Comparison of ENCODE assay signal across 13 cellular contexts in genomic region chr19:19486343-19487076, GRCh38. TPM values are rescaled to one million over a fixed set of nuclear protein-coding genes. Genes with fewer than 3 reads are reported as not detected.
DNase-seq lines count a peak whose midpoint lies in the region; ATAC-seq and TF ChIP-seq lines count a peak whose summit lies in the region.
"Had no signal": no experiment of that assay in that cellular context is flagged by ENCODE, and none has a peak within 500 bp of the region (broad histone marks: within the 10 kb centered on the region; RNA-seq: fewer than 3 reads in every experiment).

No MANE protein-coding gene starts in this region.

- peaks cover 52% of the 10 kb centered on the region for H3K4me1 Mint-ChIP-seq in activated T-cell treated with anti-CD3 and anti-CD28 coated beads, Interleukin-2, amount 50 U/mL, for 72 hours (ENCODE audit: low read depth)
- peaks cover 58% of the 10 kb centered on the region for H3K4me1 Mint-ChIP-seq in activated T-cell treated with anti-CD3 and anti-CD28 coated beads, Interleukin-2, amount 50 U/mL, for 4 hours (ENCODE audit: low read depth)
- H3K4me1 Mint-ChIP-seq in WTC11 (peaks cover 59% of the 10 kb centered on the region), glutamatergic neuron (ENCODE audit: low read depth, unreplicated experiment) (peaks cover 63% of the 10 kb centered on the region)
- peaks cover 77% of the 10 kb centered on the region for H3K4me1 Mint-ChIP-seq in stimulated activated memory B cell treated with anti-CD40 and anti-IgM and Interleukin-4, amounts not matched to agents 10 μg/mL and 1 μg/mL and 100 μg/mL, for 72 hours

- CTCF ChIA-PET in WTC11 (lab: Charles Lee), result interaction anchor here (1.6 to 2.5 kb wide), 2 partner anchors 11 to 120 kb away, joined by 7 to 10 read pairs; no protein-coding TSS in a partner anchor

- H3K36me3 Mint-ChIP-seq in activated T-cell treated with anti-CD3 and anti-CD28 coated beads, Interleukin-2, amount 50 U/mL, for 72 hours (ENCODE audit: insufficient read depth in 2 of 2), result peaks cover 0 to 7% of the 10 kb centered on the region in 2 donors
- H3K36me3 Mint-ChIP-seq in activated T-cell treated with anti-CD3 and anti-CD28 coated beads, Interleukin-2, amount 50 U/mL, for 4 hours (ENCODE audit: insufficient read depth), result peaks cover 7% of the 10 kb centered on the region
- H3K36me3 Mint-ChIP-seq in WTC11 (peaks cover 8% of the 10 kb centered on the region), glutamatergic neuron (ENCODE audit: unreplicated experiment) (no peaks in the 10 kb centered on the region)
- peaks cover 13% of the 10 kb centered on the region for H3K36me3 Mint-ChIP-seq in stimulated activated memory B cell treated with anti-CD40 and anti-IgM and Interleukin-4, amounts not matched to agents 10 μg/mL and 1 μg/mL and 100 μg/mL, for 72 hours

- peak overlapping the region; percentile 24 for H3K27ac Mint-ChIP-seq in activated T-cell treated with anti-CD3 and anti-CD28 coated beads, Interleukin-2, amount 50 U/mL, for 72 hours
- H3K27ac Mint-ChIP-seq in WTC11 (peak overlapping the region; percentile 76; the same call in 1 of the 2 replicates), glutamatergic neuron (ENCODE audit: unreplicated experiment) (peak overlapping the region; percentile 100)
- peak overlapping the region; percentile 89 for H3K27ac Mint-ChIP-seq in stimulated activated memory B cell treated with anti-CD40 and anti-IgM and Interleukin-4, amounts not matched to agents 10 μg/mL and 1 μg/mL and 100 μg/mL, for 72 hours

- H3K9me3 Mint-ChIP-seq in activated T-cell treated with anti-CD3 and anti-CD28 coated beads, Interleukin-2, amount 50 U/mL, for 72 hours, result no peaks in the 10 kb centered on the region
- H3K9me3 Mint-ChIP-seq in activated T-cell treated with anti-CD3 and anti-CD28 coated beads, Interleukin-2, amount 50 U/mL, for 4 hours, result no peaks in the 10 kb centered on the region
- H3K9me3 Mint-ChIP-seq in WTC11 (no peaks in the 10 kb centered on the region), glutamatergic neuron (ENCODE audit: unreplicated experiment) (peaks cover 32% of the 10 kb centered on the region)
- no peaks in the 10 kb centered on the region for H3K9me3 Mint-ChIP-seq in stimulated activated memory B cell treated with anti-CD40 and anti-IgM and Interleukin-4, amounts not matched to agents 10 μg/mL and 1 μg/mL and 100 μg/mL, for 72 hours

- ATAC-seq in activated T-cell treated with anti-CD3 and anti-CD28 coated beads, Interleukin-2, amount 50 U/mL, for 72 hours (replicated peaks in 1 of 2), result no peak
- no peak for ATAC-seq in activated T-cell treated with anti-CD3 and anti-CD28 coated beads, Interleukin-2, amount 50 U/mL, for 4 hours
- ATAC-seq in WTC11, result no peak
- no peak for ATAC-seq in stimulated activated memory B cell treated with anti-CD40 and anti-IgM and Interleukin-4, amounts not matched to agents 10 μg/mL and 1 μg/mL and 100 μg/mL, for 72 hours

- DNase-seq in activated T-cell treated with anti-CD3 and anti-CD28 coated beads, Interleukin-2, amount 50 U/mL, for 72 hours, result no peak
- no peak for DNase-seq in activated T-cell treated with anti-CD3 and anti-CD28 coated beads, Interleukin-2, amount 50 U/mL, for 4 hours
- DNase-seq in WTC11 (ENCODE audit: low spot score), result no peak
- no peak for DNase-seq in glutamatergic neuron
- DNase-seq in NCI-H748 treated with DMSO at 0.1 percent for 48 hours (lab: John Stamatoyannopoulos, UW), result no peak
- no peak for DNase-seq in medulla oblongata (ENCODE audit: extremely low spot score)
- no peak for DNase-seq in activated gamma-delta T cell treated with Interleukin-2 at 50 U/mL for 16 hours
- DNase-seq: activated CD4-positive, alpha-beta T cell treated with anti-CD3 and anti-CD28 coated beads, Interleukin-2, amount 50 U/mL, for 48 hours; NCI-H1417 treated with DMSO at 0.1 percent for 48 hours; SIG-M5; testis had no signal

- TF ChIP-seq CTCF in WTC11 (IDR thresholded peaks at IDR 0.05) (no peak), glutamatergic neuron (IDR thresholded peaks at IDR 0.05; ENCODE audit: partially characterized antibody, unreplicated experiment) (no peak)

- POLR2A ChIA-PET in WTC11 (lab: Charles Lee), result interaction anchor here (0.5 to 2.2 kb wide), 2 partner anchors 81 to 481 kb away, joined by 3 to 5 read pairs; partner anchors contain the start of gene GATAD2A

- H3K4me3 Mint-ChIP-seq in activated T-cell treated with anti-CD3 and anti-CD28 coated beads, Interleukin-2, amount 50 U/mL, for 72 hours, result no peak overlapping the region
- H3K4me3 Mint-ChIP-seq in activated T-cell treated with anti-CD3 and anti-CD28 coated beads, Interleukin-2, amount 50 U/mL, for 4 hours, result no peak overlapping the region
- H3K4me3 Mint-ChIP-seq in WTC11 (no peak overlapping the region), glutamatergic neuron (ENCODE audit: unreplicated experiment) (peak overlapping the region; percentile 87)
- H3K4me3 Mint-ChIP-seq in stimulated activated memory B cell treated with anti-CD40 and anti-IgM and Interleukin-4, amounts not matched to agents 10 μg/mL and 1 μg/mL and 100 μg/mL, for 72 hours, result no peak overlapping the region

- H3K27me3 Mint-ChIP-seq in activated T-cell treated with anti-CD3 and anti-CD28 coated beads, Interleukin-2, amount 50 U/mL, for 72 hours (ENCODE audit: low read depth), result no peaks in the 10 kb centered on the region
- no peaks in the 10 kb centered on the region for H3K27me3 Mint-ChIP-seq in activated T-cell treated with anti-CD3 and anti-CD28 coated beads, Interleukin-2, amount 50 U/mL, for 4 hours (ENCODE audit: low read depth)
- H3K27me3 Mint-ChIP-seq in WTC11 (ENCODE audit: low read depth) (no peaks in the 10 kb centered on the region), glutamatergic neuron (ENCODE audit: unreplicated experiment) (peaks cover 34% of the 10 kb centered on the region)
- no peaks in the 10 kb centered on the region for H3K27me3 Mint-ChIP-seq in stimulated activated memory B cell treated with anti-CD40 and anti-IgM and Interleukin-4, amounts not matched to agents 10 μg/mL and 1 μg/mL and 100 μg/mL, for 72 hours

TF ChIP-seq in WTC11, 78 proteins besides CTCF, POLR2A, EP300 and RAD21 (continues in another document):
- TF ChIP-seq IRF1 (CRISPR knock-in tag; IDR thresholded peaks at IDR 0.05), result no peak
- TF ChIP-seq NFE2L1 (CRISPR knock-in tag; IDR thresholded peaks at IDR 0.05), result no peak
- TF ChIP-seq ZNF396 (CRISPR knock-in tag; IDR thresholded peaks at IDR 0.05; ENCODE audit: borderline replicate concordance), result no peak
- TF ChIP-seq ZBTB21 (CRISPR knock-in tag; IDR thresholded peaks at IDR 0.05; ENCODE audit: borderline replicate concordance), result no peak
- no peak for TF ChIP-seq MAX (CRISPR knock-in tag; IDR thresholded peaks at IDR 0.05)
- TF ChIP-seq ZNF138 (CRISPR knock-in tag; conservative IDR thresholded peaks at IDR 0.05), result no peak

RNA-seq across cellular contexts. Expression of gene TSSK6, which starts 28.8 kb away (rescaled TPM):
- total RNA-seq in activated T-cell treated with anti-CD3 and anti-CD28 coated beads, Interleukin-2, amount 50 U/mL, for 72 hours, result 1 to 10 TPM; 5.0 to 5.6 TPM
- 1 to 10 TPM; 3.6 to 3.8 (median 3.8) TPM for total RNA-seq in activated T-cell treated with anti-CD3 and anti-CD28 coated beads, Interleukin-2, amount 50 U/mL, for 4 hours
- total RNA-seq in WTC11 (2021) (4.7 to 7.8 TPM (median 7.7 TPM) in 3 replicates), glutamatergic neuron (ENCODE audit: unreplicated experiment) (1.7 TPM)

RNA-seq across cellular contexts. Expression of gene NDUFA13, which starts 29.5 kb away (rescaled TPM):
- total RNA-seq in activated T-cell treated with anti-CD3 and anti-CD28 coated beads, Interleukin-2, amount 50 U/mL, for 72 hours, result 100 to 1,000 TPM; 229 to 263 TPM
- total RNA-seq in activated T-cell treated with anti-CD3 and anti-CD28 coated beads, Interleukin-2, amount 50 U/mL, for 4 hours, result 100 to 1,000 TPM; 431 to 445 (median 436) TPM
- 519 to 568 TPM (median 552 TPM) in 3 replicates for total RNA-seq in WTC11 (2021)
- 394 TPM for total RNA-seq in glutamatergic neuron (ENCODE audit: unreplicated experiment)

RNA-seq across cellular contexts. Expression of gene YJEFN3, which starts 42.2 kb away (rescaled TPM):
- total RNA-seq in activated T-cell treated with anti-CD3 and anti-CD28 coated beads, Interleukin-2, amount 50 U/mL, for 72 hours, result 10 to 100 TPM; 18.2 to 21.3 TPM
- 10 to 100 TPM; 10.6 to 13.7 (median 13.4) TPM for total RNA-seq in activated T-cell treated with anti-CD3 and anti-CD28 coated beads, Interleukin-2, amount 50 U/mL, for 4 hours
- total RNA-seq in WTC11 (2021), result 10.2 to 11.9 TPM (median 11.1 TPM) in 3 replicates
- total RNA-seq in glutamatergic neuron (ENCODE audit: unreplicated experiment), result 21.6 TPM

RNA-seq across cellular contexts. Expression of gene CILP2, which starts 51.6 kb away (rescaled TPM):
- total RNA-seq in activated T-cell treated with anti-CD3 and anti-CD28 coated beads, Interleukin-2, amount 50 U/mL, for 72 hours, result under 1 TPM; 0.44 to 0.86 TPM
- total RNA-seq in activated T-cell treated with anti-CD3 and anti-CD28 coated beads, Interleukin-2, amount 50 U/mL, for 4 hours, result under 1 TPM; 0.13 to 0.19 (median 0.18) TPM
- total RNA-seq in WTC11 (2021), result 7.9 to 10.6 TPM (median 10.1 TPM) in 3 replicates
- total RNA-seq in glutamatergic neuron (ENCODE audit: unreplicated experiment), result 40.9 TPM
- total RNA-seq: lung microvascular endothelial cell had no signal

Comparison
In these comparisons a context has a peak if more than half of its experiments do, and no peak if none do; other contexts are left out.
1. H3K27ac Mint-ChIP-seq: peak in every context shown above with its lines; median percentile 100 in glutamatergic neuron; 89 in stimulated activated memory B cell treated with anti-CD40 and anti-IgM and Interleukin-4, amounts not matched to agents 10 μg/mL and 1 μg/mL and 100 μg/mL, for 72 hours; 76 in WTC11; 24 in activated T-cell treated with anti-CD3 and anti-CD28 coated beads, Interleukin-2, amount 50 U/mL, for 72 hours.